In genomic region chr19:38004505-38005223, GRCh38 we compare ENCODE assay signal across 8 cellular contexts.
DNase-seq lines count a peak whose midpoint lies in the region; ATAC-seq and TF ChIP-seq lines count a peak whose summit lies in the region.

No MANE protein-coding gene starts in this region.

- H3K9me3 ChIP-seq in BLaER1 treated with 17β-estradiol and CSF1 and Interleukin-3, amounts not matched to agents 10 nM and 100 nM (replicated peaks in 1 of 11), result no peaks in the 10 kb centered on the region

- no peaks in the 10 kb centered on the region for H4K20me1 ChIP-seq in BLaER1 treated with 17β-estradiol and CSF1 and Interleukin-3, amounts not matched to agents 10 nM and 100 nM

- H3K4me2 ChIP-seq in BLaER1 treated with 17β-estradiol and CSF1 and Interleukin-3, amounts not matched to agents 10 nM and 100 nM, result peak overlapping the region; percentile 91 to 99 (median 97)

- H3K9ac ChIP-seq in BLaER1 treated with 17β-estradiol and CSF1 and Interleukin-3, amounts not matched to agents 10 nM and 100 nM, result peak overlapping the region; percentile 73 to 94 (median 91); a peak in 21 of 22 replicates

- peaks cover 0 to 4% (median 0%) of the 10 kb centered on the region in 11 experiments; a peak in 1 of 22 replicates for H3K36me3 ChIP-seq in BLaER1 treated with 17β-estradiol and CSF1 and Interleukin-3, amounts not matched to agents 10 nM and 100 nM

- peak overlapping the region; percentile 49 to 68 (median 61) for H3K4me3 ChIP-seq in BLaER1 treated with 17β-estradiol and CSF1 and Interleukin-3, amounts not matched to agents 10 nM and 100 nM
- H3K4me3 ChIP-seq in astrocyte of the spinal cord (ENCODE audit: low read depth, low read length), result peak overlapping the region; percentile 33

- DNase-seq in NCI-H345 (lab: John Stamatoyannopoulos, UW), result peak; percentile 90
- peak; percentile 97 for DNase-seq in astrocyte of the spinal cord (ENCODE audit: low read depth, low spot score)
- peak; percentile 93 to 97 for DNase-seq in hippocampal formation (lab: John Stamatoyannopoulos, UW)
- DNase-seq in pulmonary artery endothelial cell (ENCODE audit: low read depth, low spot score), result peak; percentile 90
- no peak for DNase-seq in HuH-7.5 (ENCODE audit: low spot score)

- peak; percentile 60 for ATAC-seq in GM18907 (IDR thresholded peaks at IDR 0.05; ENCODE audit: unreplicated experiment)
- peak; percentile 54 for ATAC-seq in HG03103 (IDR thresholded peaks at IDR 0.05; ENCODE audit: low read depth, unreplicated experiment)

- in situ Hi-C loops in astrocyte of the spinal cord (cut with HindIII; ENCODE audit: low sequenced_read_pairs), result no loop called here

- H3K27me3 ChIP-seq in BLaER1 treated with 17β-estradiol and CSF1 and Interleukin-3, amounts not matched to agents 10 nM and 100 nM, result no peaks in the 10 kb centered on the region

- peaks cover 57 to 92% (median 90%) of the 10 kb centered on the region in 10 experiments for H3K4me1 ChIP-seq in BLaER1 treated with 17β-estradiol and CSF1 and Interleukin-3, amounts not matched to agents 10 nM and 100 nM

- TF ChIP-seq CTCF in astrocyte of the spinal cord (IDR thresholded peaks at IDR 0.05; ENCODE audit: low read depth, low read length), result no peak

- peak overlapping the region; percentile 59 to 99 (median 98); a peak in 21 of 22 replicates for H3K27ac ChIP-seq in BLaER1 treated with 17β-estradiol and CSF1 and Interleukin-3, amounts not matched to agents 10 nM and 100 nM
